ENCODE assay signal across 8 cellular contexts in the genomic region with DNA sequence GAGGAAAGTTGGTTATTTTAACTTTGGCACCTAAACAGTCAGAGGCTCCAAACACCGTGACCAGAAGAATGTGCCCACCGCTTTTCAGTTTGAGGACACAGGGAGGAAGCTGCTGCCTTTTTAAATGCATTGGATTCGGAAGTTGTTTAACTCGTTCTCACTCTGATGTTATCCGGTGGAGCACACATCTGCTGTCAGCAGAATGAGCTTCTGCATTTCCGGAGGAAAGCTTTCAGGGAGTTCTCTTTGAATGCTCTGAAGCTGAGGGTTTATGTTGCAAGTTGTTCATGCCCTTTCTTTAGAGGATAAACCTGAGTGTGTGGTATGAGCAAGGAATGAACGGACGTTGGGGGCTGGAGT.
DNase-seq lines count a peak whose midpoint lies in the region; ATAC-seq and TF ChIP-seq lines count a peak whose summit lies in the region.

No MANE protein-coding gene starts in this region.

- no peaks in the 10 kb centered on the region for H3K36me3 Mint-ChIP-seq in activated naive CD4-positive, alpha-beta T cell treated with anti-CD3 and anti-CD28 coated beads for 36 hours (ENCODE audit: low read depth)

- H3K4me3 Mint-ChIP-seq in activated naive CD4-positive, alpha-beta T cell treated with anti-CD3 and anti-CD28 coated beads for 36 hours: no peak overlapping the region

- no peaks in the 10 kb centered on the region for H3K9me3 Mint-ChIP-seq in activated naive CD4-positive, alpha-beta T cell treated with anti-CD3 and anti-CD28 coated beads for 36 hours

- H3K4me1 ChIP-seq in ovary (ENCODE audit: insufficient read depth): peaks cover 35% of the 10 kb centered on the region

- CTCF ChIA-PET in activated naive CD4-positive, alpha-beta T cell treated with anti-CD3 and anti-CD28 coated beads for 36 hours (lab: Charles Lee): interaction anchor here (1.1 to 3.6 kb wide), 3 partner anchors 11 to 88 kb away, joined by 3 to 11 read pairs (median 3); a partner anchor contains a TSS

- H3K4me3 ChIP-seq in ovary: peak overlapping the region; percentile 29

- H3K27me3 Mint-ChIP-seq in activated naive CD4-positive, alpha-beta T cell treated with anti-CD3 and anti-CD28 coated beads for 36 hours (ENCODE audit: low read depth): no peaks in the 10 kb centered on the region

- DNase-seq in activated naive CD4-positive, alpha-beta T cell treated with anti-CD3 and anti-CD28 coated beads for 36 hours: peak; percentile 31
- DNase-seq in activated naive CD4-positive, alpha-beta T cell treated with Interleukin-2 at 50 U/mL for 16 hours: no peak
- peak; percentile 12 for DNase-seq in SKM-1 (lab: John Stamatoyannopoulos, UW; ENCODE audit: unreplicated experiment)
- DNase-seq in fibroblast of gingiva (ENCODE audit: low read depth): peak; percentile 34
- DNase-seq in ovary: no peak
- DNase-seq in NCI-H2029 (lab: John Stamatoyannopoulos, UW): no peak
- DNase-seq in NCI-H2107 treated with DMSO at 0.1 percent for 48 hours (lab: John Stamatoyannopoulos, UW; ENCODE audit: unreplicated experiment): no peak

- 0 to 1% (median 1%) methylated on average over 8 of the region's 8 CpGs for WGBS in ovary, 3 donors

- H3K9me3 ChIP-seq in ovary: no peaks in the 10 kb centered on the region

- no peak overlapping the region for H3K27ac Mint-ChIP-seq in activated naive CD4-positive, alpha-beta T cell treated with anti-CD3 and anti-CD28 coated beads for 36 hours

- no peak for TF ChIP-seq POLR2A in ovary (IDR thresholded peaks at IDR 0.05)

- H3K27me3 ChIP-seq in ovary: no peaks in the 10 kb centered on the region

- TF ChIP-seq EP300 in ovary (IDR thresholded peaks at IDR 0.05): no peak

- no peaks in the 10 kb centered on the region for H3K36me3 ChIP-seq in ovary

- H3K27ac ChIP-seq in ovary: peak overlapping the region; percentile 86 to 88

- ATAC-seq in GM18867 (IDR thresholded peaks at IDR 0.05; ENCODE audit: unreplicated experiment): no peak

- TF ChIP-seq CTCF in ovary (IDR thresholded peaks at IDR 0.05): no peak

- intact Hi-C loops in activated naive CD4-positive, alpha-beta T cell treated with anti-CD3 and anti-CD28 coated beads for 36 hours (cut with micrococcal nuclease): loop anchor here (2.0 kb wide), 1 partner anchor 65 kb away; a partner anchor contains a TSS
- intact Hi-C loops in ovary (cut with DNase I): loop anchor here in 2 of 4 donors (5.0 to 10.0 kb wide), 2 partner anchors 89 to 107 kb away; no protein-coding TSS in a partner anchor

- H3K4me1 Mint-ChIP-seq in activated naive CD4-positive, alpha-beta T cell treated with anti-CD3 and anti-CD28 coated beads for 36 hours (ENCODE audit: low read depth): peaks cover 45% of the 10 kb centered on the region

Comparison
In these comparisons a context has a peak if more than half of its experiments do, and no peak if none do; other contexts are left out.
1. DNase-seq: peak in activated naive CD4-positive, alpha-beta T cell treated with anti-CD3 and anti-CD28 coated beads for 36 hours (single experiment), SKM-1 (single experiment) and fibroblast of gingiva (single experiment); none in activated naive CD4-positive, alpha-beta T cell treated with Interleukin-2 at 50 U/mL for 16 hours (single experiment), ovary (0 of 5), NCI-H2029 (single experiment) and NCI-H2107 treated with DMSO at 0.1 percent for 48 hours (single experiment).